In genomic region chr9:137764981-137765380, GRCh38 we compare ENCODE assay signal across 1 cellular context.
TF ChIP-seq lines count a peak whose summit lies in the region.

No MANE protein-coding gene starts in this region.

TF ChIP-seq in GM12878, 131 proteins besides CTCF, POLR2A, EP300 and RAD21 (continued from another document):
- TF ChIP-seq IRF5 (IDR thresholded peaks at IDR 0.05; ENCODE audit: borderline replicate concordance), result no peak
- TF ChIP-seq BRCA1 (IDR thresholded peaks at IDR 0.05; ENCODE audit: low read depth, low read length), result no peak
